ENCODE assay signal across 8 cellular contexts in the genomic region with DNA sequence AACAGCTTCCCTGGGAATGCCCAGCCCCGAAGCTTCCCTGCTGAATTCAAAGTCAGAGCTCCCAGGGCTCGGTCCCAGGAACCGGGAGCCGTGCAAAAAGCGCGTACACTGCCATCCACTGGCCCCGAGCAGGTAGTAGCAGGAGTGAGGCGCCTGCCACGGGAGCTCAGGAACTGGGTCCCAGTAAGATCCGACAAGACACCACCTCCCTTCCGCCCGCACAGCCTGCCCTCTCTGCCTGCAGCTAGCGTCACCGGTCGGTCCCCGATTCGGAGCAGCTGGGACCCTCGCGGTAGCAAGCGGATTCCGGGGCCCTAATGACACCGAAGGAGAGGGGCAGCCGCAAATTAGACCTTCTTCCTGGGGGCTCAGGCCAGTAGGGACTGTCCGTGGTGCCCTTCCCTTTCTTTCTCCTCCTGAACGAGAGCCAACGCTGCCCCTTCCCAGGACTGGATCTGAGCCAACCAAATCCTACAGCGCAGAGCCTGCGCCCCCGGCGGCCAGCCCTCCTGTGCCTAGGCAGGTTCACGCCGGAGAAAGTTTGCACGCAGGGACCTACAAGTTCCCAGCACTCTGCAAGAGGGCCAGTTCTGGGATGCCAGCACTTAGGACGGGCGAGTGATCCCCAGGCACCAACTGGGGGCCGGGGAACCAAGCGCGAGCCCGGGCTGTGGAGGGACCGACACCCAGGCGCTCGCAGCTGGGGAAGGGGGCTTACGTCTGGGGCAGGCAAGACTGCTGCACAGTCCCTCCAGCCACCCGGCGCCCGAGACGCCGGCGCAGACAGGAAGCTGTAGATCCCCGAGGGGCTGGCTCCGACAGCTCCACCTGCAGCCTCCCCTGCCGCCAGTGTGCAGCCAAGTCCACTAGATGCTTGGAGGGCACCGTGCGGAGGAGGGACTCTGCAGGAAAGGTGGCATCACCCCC. TPM values are rescaled to one million over a fixed set of nuclear protein-coding genes. Genes with fewer than 3 reads are reported as not detected.
A peak's percentile ranks its signal among the peaks of the same experiment; 100 is the strongest.
DNase-seq lines count a peak whose midpoint lies in the region; ATAC-seq lines count a peak whose summit lies in the region.

No MANE protein-coding gene starts in this region.

- DNase-seq in DMS114 treated with DMSO at 0.1 percent for 48 hours (lab: John Stamatoyannopoulos, UW; ENCODE audit: unreplicated experiment) (peak; percentile 17), HT-29 (ENCODE audit: low spot score) (peak; percentile 85), OCI-M1 (lab: John Stamatoyannopoulos, UW) (peak; percentile 86), fibroblast of peridontal ligament (ENCODE audit: extremely low read depth) (peak; percentile 72), naive B cell (peak; percentile 37)

- ATAC-seq in GM21390 (IDR thresholded peaks at IDR 0.05; ENCODE audit: unreplicated experiment): peak; percentile 78
- ATAC-seq in activated T-helper 17 cell treated with anti-CD3 and anti-CD28 coated beads, Interleukin-2, amount 50 U/mL, for 72 hours (replicated peaks): peak; percentile 52
- ATAC-seq in naive B cell (ENCODE audit: low read depth in 2 of 2): peak; percentile 78 to 82

- no peaks in the 10 kb centered on the region for H3K9me3 Mint-ChIP-seq in activated T-helper 17 cell treated with anti-CD3 and anti-CD28 coated beads, Interleukin-2, amount 50 U/mL, for 72 hours
- peaks cover 0 to 13% (median 3%) of the 10 kb centered on the region in 7 donors for H3K9me3 Mint-ChIP-seq in naive B cell
- no peaks in the 10 kb centered on the region for H3K9me3 Mint-ChIP-seq in stimulated activated naive CD8-positive, alpha-beta T cell treated with anti-CD3 and anti-CD28 coated beads, Interleukin-15, Interleukin-2, amounts not matched to agents 100 ng/mL and 50 ng/mL, for 24 hours

- H3K4me1 Mint-ChIP-seq in activated T-helper 17 cell treated with anti-CD3 and anti-CD28 coated beads, Interleukin-2, amount 50 U/mL, for 72 hours: peaks cover 9% of the 10 kb centered on the region
- peaks cover 15 to 32% (median 23%) of the 10 kb centered on the region in 3 donors for H3K4me1 Mint-ChIP-seq in naive B cell
- H3K4me1 Mint-ChIP-seq in stimulated activated naive CD8-positive, alpha-beta T cell treated with anti-CD3 and anti-CD28 coated beads, Interleukin-15, Interleukin-2, amounts not matched to agents 100 ng/mL and 50 ng/mL, for 24 hours (ENCODE audit: low read depth): peaks cover 37% of the 10 kb centered on the region

- no peaks in the 10 kb centered on the region for H3K36me3 Mint-ChIP-seq in activated T-helper 17 cell treated with anti-CD3 and anti-CD28 coated beads, Interleukin-2, amount 50 U/mL, for 72 hours (ENCODE audit: low read depth)
- H3K36me3 Mint-ChIP-seq in naive B cell: peaks cover 0 to 1% of the 10 kb centered on the region in 2 donors
- H3K36me3 Mint-ChIP-seq in stimulated activated naive CD8-positive, alpha-beta T cell treated with anti-CD3 and anti-CD28 coated beads, Interleukin-15, Interleukin-2, amounts not matched to agents 100 ng/mL and 50 ng/mL, for 24 hours (ENCODE audit: low read depth): no peaks in the 10 kb centered on the region

- peak overlapping the region; percentile 83 for H3K4me3 Mint-ChIP-seq in activated T-helper 17 cell treated with anti-CD3 and anti-CD28 coated beads, Interleukin-2, amount 50 U/mL, for 72 hours
- H3K4me3 Mint-ChIP-seq in naive B cell: peak overlapping the region; percentile 81 to 92 (median 88)
- H3K4me3 Mint-ChIP-seq in stimulated activated naive CD8-positive, alpha-beta T cell treated with anti-CD3 and anti-CD28 coated beads, Interleukin-15, Interleukin-2, amounts not matched to agents 100 ng/mL and 50 ng/mL, for 24 hours: peak overlapping the region; percentile 80

- H3K27me3 Mint-ChIP-seq in activated T-helper 17 cell treated with anti-CD3 and anti-CD28 coated beads, Interleukin-2, amount 50 U/mL, for 72 hours: no peaks in the 10 kb centered on the region
- peaks cover 21 to 44% (median 43%) of the 10 kb centered on the region in 3 donors for H3K27me3 Mint-ChIP-seq in naive B cell
- H3K27me3 Mint-ChIP-seq in stimulated activated naive CD8-positive, alpha-beta T cell treated with anti-CD3 and anti-CD28 coated beads, Interleukin-15, Interleukin-2, amounts not matched to agents 100 ng/mL and 50 ng/mL, for 24 hours: peaks cover 19% of the 10 kb centered on the region

- H3K27ac Mint-ChIP-seq in activated T-helper 17 cell treated with anti-CD3 and anti-CD28 coated beads, Interleukin-2, amount 50 U/mL, for 72 hours: no peak overlapping the region
- peak overlapping the region in 1 of 6 donors; percentile 15 for H3K27ac Mint-ChIP-seq in naive B cell
- no peak overlapping the region for H3K27ac Mint-ChIP-seq in stimulated activated naive CD8-positive, alpha-beta T cell treated with anti-CD3 and anti-CD28 coated beads, Interleukin-15, Interleukin-2, amounts not matched to agents 100 ng/mL and 50 ng/mL, for 24 hours

RNA-seq across cellular contexts. Expression of a gene that starts 0.9 kb away (rescaled TPM):
- 0.03 TPM in 1 of 2 replicates, not detected in the other for total RNA-seq in HT-29 (2014; rRNA removed; shearing (Covaris generic))
- total RNA-seq in activated T-helper 17 cell treated with anti-CD3 and anti-CD28 coated beads, Interleukin-2, amount 50 U/mL, for 72 hours: under 1 TPM; 0.26 to 0.41 TPM
- polyA plus RNA-seq in naive B cell (ENCODE audit: low read depth in 6 of 6): under 1 TPM in 2 of 6 donors, not detected in 4; 0.05 to 0.12 TPM

Comparison
In these comparisons a context has a peak if more than half of its experiments do, and no peak if none do; other contexts are left out.
1. Peak in every context shown above with its lines: DNase-seq and ATAC-seq.
2. DNase-seq: peak in every context shown above with its lines; median percentile 86 in OCI-M1; 85 in HT-29; 72 in fibroblast of peridontal ligament; 37 in naive B cell; 17 in DMS114 treated with DMSO at 0.1 percent for 48 hours.